In the genomic region with DNA sequence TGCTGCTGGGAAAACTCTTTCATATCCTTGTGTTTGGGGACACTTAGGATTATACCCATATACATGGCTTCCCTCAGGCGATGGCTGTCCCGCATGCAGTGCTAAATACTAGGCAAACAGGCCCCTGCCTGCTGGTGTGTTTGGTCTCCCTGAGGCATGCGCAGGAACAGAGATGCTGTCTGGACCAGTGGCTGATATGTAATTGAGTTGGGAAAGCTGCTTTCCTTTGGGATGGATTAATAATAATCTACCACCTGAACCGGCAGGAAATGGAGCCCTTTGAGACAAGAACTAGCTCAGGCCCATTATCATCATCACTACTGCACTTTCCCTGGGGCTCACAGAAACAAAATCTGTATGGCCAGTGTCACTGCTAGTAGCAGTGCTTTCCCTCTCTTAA, we compare ENCODE assay signal across 26 cellular contexts.
"Had no signal": no experiment of that assay in that cellular context is flagged by ENCODE, and none has a peak within 500 bp of the region (broad histone marks: within the 10 kb centered on the region; RNA-seq: fewer than 3 reads in every experiment).

No MANE protein-coding gene starts in this region.

- H3K9me3 ChIP-seq: gastrocnemius medialis, heart left ventricle, left lung, mucosa of descending colon, neutrophil, pancreas, right lobe of liver, thoracic aorta, tibial nerve, vagina had no signal

- H3K27ac Mint-ChIP-seq: mesothelial cell of epicardium; natural killer cell treated with Interleukin-12 subunit alpha and Interleukin-12 subunit beta and Interleukin-15 and Interleukin-18, amount 100 ng/mL, for 72 hours; stimulated activated memory B cell treated with anti-CD40 and anti-IgM and Interleukin-4, amounts not matched to agents 10 μg/mL and 1 μg/mL and 100 μg/mL, for 72 hours had no signal

- H3K4me3 ChIP-seq: dorsolateral prefrontal cortex, gastrocnemius medialis, heart left ventricle, hepatocyte, left lung, mucosa of descending colon, pancreas, right lobe of liver, smooth muscle cell, thoracic aorta, tibial nerve, vagina had no signal

- H3K27ac ChIP-seq: dorsolateral prefrontal cortex, gastrocnemius medialis, heart left ventricle, hepatocyte, left lung, pancreas, right lobe of liver, thoracic aorta, tibial nerve, vagina had no signal

- DNase-seq: dorsolateral prefrontal cortex; effector CD4-positive, alpha-beta T cell; foreskin fibroblast; gastrocnemius medialis; heart left ventricle; kidney; left lung; mesenchymal stem cell; mucosa of descending colon; naive B cell; pancreas; right lobe of liver; stimulated activated CD4-positive, alpha-beta T cell treated with anti-CD3 and anti-CD28 coated beads, Interleukin-2, amount 100 ng/mL, for 24 hours; stimulated activated CD4-positive, alpha-beta T cell treated with anti-CD3 and anti-CD28 coated beads, Interleukin-4, amount 100 ng/mL, for 24 hours; stimulated activated naive CD8-positive, alpha-beta T cell treated with anti-CD3 and anti-CD28 coated beads, Interleukin-15, Interleukin-2, amounts not matched to agents 100 U/mL and 50 U/mL, for 24 hours; substantia nigra had no signal

- H3K4me1 ChIP-seq: pancreas had no signal

- ATAC-seq: gastrocnemius medialis; heart left ventricle; mucosa of descending colon; natural killer cell treated with Interleukin-12 subunit alpha and Interleukin-12 subunit beta and Interleukin-15 and Interleukin-18, amount 100 ng/mL, for 72 hours; pancreas; right lobe of liver; stimulated activated memory B cell treated with anti-CD40 and anti-IgM and Interleukin-4, amounts not matched to agents 10 μg/mL and 1 μg/mL and 100 μg/mL, for 72 hours; stimulated activated naive CD8-positive, alpha-beta T cell treated with anti-CD3 and anti-CD28 coated beads, Interleukin-15, Interleukin-2, amounts not matched to agents 100 U/mL and 50 U/mL, for 24 hours had no signal

- H3K4me3 Mint-ChIP-seq: mesothelial cell of epicardium; natural killer cell treated with Interleukin-12 subunit alpha and Interleukin-12 subunit beta and Interleukin-15 and Interleukin-18, amount 100 ng/mL, for 72 hours; neural crest cell; stimulated activated memory B cell treated with anti-CD40 and anti-IgM and Interleukin-4, amounts not matched to agents 10 μg/mL and 1 μg/mL and 100 μg/mL, for 72 hours had no signal

- H3K27me3 ChIP-seq: dorsolateral prefrontal cortex, gastrocnemius medialis, heart left ventricle, hepatocyte, left lung, neutrophil, pancreas, right lobe of liver, tibial nerve, vagina had no signal

- H3K4me1 Mint-ChIP-seq: mesothelial cell of epicardium had no signal

- H3K36me3 Mint-ChIP-seq: mesothelial cell of epicardium had no signal

- H3K9me3 Mint-ChIP-seq: mesothelial cell of epicardium; naive B cell; natural killer cell treated with Interleukin-12 subunit alpha and Interleukin-12 subunit beta and Interleukin-15 and Interleukin-18, amount 100 ng/mL, for 72 hours; neural crest cell; stimulated activated memory B cell treated with anti-CD40 and anti-IgM and Interleukin-4, amounts not matched to agents 10 μg/mL and 1 μg/mL and 100 μg/mL, for 72 hours had no signal
